Comparison of ENCODE assay signal across 9 cellular contexts in the genomic region with DNA sequence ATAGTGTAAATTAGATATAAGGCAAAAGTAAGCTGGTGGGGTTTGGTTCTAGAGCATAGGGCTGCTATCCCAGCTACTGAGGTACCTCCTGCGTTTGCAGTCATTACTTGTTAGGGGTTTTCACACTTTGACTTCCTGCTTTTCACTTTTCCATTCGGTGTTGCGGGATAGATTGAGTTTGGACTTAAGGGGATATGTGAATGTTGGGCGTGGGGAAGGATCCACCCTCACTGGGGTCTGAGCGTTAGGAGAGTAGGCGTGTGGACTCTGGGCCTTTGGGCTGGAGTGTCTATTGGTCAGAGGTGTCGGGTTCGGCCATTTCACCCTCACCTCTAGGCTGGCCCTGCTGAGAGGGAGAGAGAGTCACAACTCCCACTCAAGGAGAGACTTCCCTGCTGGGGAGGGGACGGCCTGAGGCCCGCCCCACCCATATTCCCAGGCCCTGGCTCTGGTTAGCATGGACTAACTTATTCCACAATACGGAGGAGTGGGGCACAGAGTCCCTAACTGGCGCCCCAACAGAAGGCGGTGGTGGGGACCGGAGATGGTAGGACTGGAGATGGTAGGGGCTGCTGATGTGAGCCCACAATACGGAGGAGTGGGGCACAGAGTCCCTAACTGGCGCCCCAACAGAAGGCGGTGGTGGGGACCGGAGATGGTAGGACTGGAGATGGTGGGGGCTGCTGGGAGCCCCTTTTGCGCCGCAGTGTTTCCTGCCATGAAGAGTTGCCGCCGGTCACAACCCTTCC. TPM values are rescaled to one million over a fixed set of nuclear protein-coding genes. Genes with fewer than 3 reads are reported as not detected.
DNase-seq lines count a peak whose midpoint lies in the region; TF ChIP-seq lines count a peak whose summit lies in the region.
"Had no signal": no experiment of that assay in that cellular context is flagged by ENCODE, and none has a peak within 500 bp of the region (broad histone marks: within the 10 kb centered on the region; RNA-seq: fewer than 3 reads in every experiment).

No MANE protein-coding gene starts in this region.

- H3K4me1 ChIP-seq in MM.1S (ENCODE audit: low read length) = peaks cover 13% of the 10 kb centered on the region
- H3K4me1 ChIP-seq in effector memory CD4-positive, alpha-beta T cell (ENCODE audit: control insufficient read depth, insufficient read depth, low read length, poor library complexity, severe bottlenecking) = peaks cover 27% of the 10 kb centered on the region
- H3K4me1 ChIP-seq in osteoblast (ENCODE audit: insufficient read depth, low read length) = peaks cover 33% of the 10 kb centered on the region

- no peaks in the 10 kb centered on the region for H3K27me3 ChIP-seq in MM.1S (replicated peaks; ENCODE audit: insufficient read depth, low read length)
- no peaks in the 10 kb centered on the region for H3K27me3 ChIP-seq in effector memory CD4-positive, alpha-beta T cell (replicated peaks; ENCODE audit: control insufficient read depth, insufficient read depth, low read length, poor library complexity, severe bottlenecking)
- no peaks in the 10 kb centered on the region for H3K27me3 ChIP-seq in osteoblast (ENCODE audit: insufficient read depth, low read length)

- H3K9me3 ChIP-seq in MM.1S (replicated peaks; ENCODE audit: insufficient read depth, low read length) = no peaks in the 10 kb centered on the region
- H3K9me3 ChIP-seq in effector memory CD4-positive, alpha-beta T cell (ENCODE audit: control insufficient read depth, low read length) = no peaks in the 10 kb centered on the region
- H3K9me3 ChIP-seq in osteoblast (ENCODE audit: low read depth, low read length) = no peaks in the 10 kb centered on the region

- DNase-seq in CD1c-positive myeloid dendritic cell (ENCODE audit: extremely low spot score) = peak; percentile 17
- no peak for DNase-seq in MM.1S
- DNase-seq in effector memory CD4-positive, alpha-beta T cell = no peak
- DNase-seq in osteoblast (ENCODE audit: insufficient read length, low spot score, missing footprints) = no peak
- no peak for DNase-seq in DMS 273 (lab: John Stamatoyannopoulos, UW; ENCODE audit: unreplicated experiment)
- DNase-seq in activated CD4-positive, CD25-positive, alpha-beta regulatory T cell (lab: John Stamatoyannopoulos, UW) = no peak
- DNase-seq in activated gamma-delta T cell (lab: John Stamatoyannopoulos, UW) = no peak
- no peak for DNase-seq in NCI-H774 (lab: John Stamatoyannopoulos, UW)

- no peaks in the 10 kb centered on the region for H3K9me2 ChIP-seq in MM.1S (replicated peaks; ENCODE audit: insufficient read depth, low read length)

- H4K20me1 ChIP-seq in MM.1S (ENCODE audit: insufficient read depth, low read length) = no peaks in the 10 kb centered on the region
- peaks cover 21% of the 10 kb centered on the region for H4K20me1 ChIP-seq in osteoblast (ENCODE audit: insufficient read depth, low read length)

- no peak overlapping the region; the same call in 1 of the 2 replicates for H3K9ac ChIP-seq in MM.1S (ENCODE audit: low read length)

- peak overlapping the region; percentile 88; the same call in 1 of the 2 replicates for H2AFZ ChIP-seq in MM.1S (ENCODE audit: low read length)
- H2AFZ ChIP-seq in osteoblast (ENCODE audit: low read length) = no peak overlapping the region

- H3K4me3 ChIP-seq in MM.1S (ENCODE audit: low read length) (no peak overlapping the region), osteoblast (ENCODE audit: insufficient read depth, low read length) (peak overlapping the region; percentile 93)
- peak overlapping the region; percentile 58 for H3K4me3 ChIP-seq in effector memory CD4-positive, alpha-beta T cell (ENCODE audit: insufficient read depth, low read depth, low read length, poor library complexity, severe bottlenecking)

- H3K27ac ChIP-seq in MM.1S (ENCODE audit: low read length) = no peak overlapping the region
- no peak overlapping the region for H3K27ac ChIP-seq in effector memory CD4-positive, alpha-beta T cell (ENCODE audit: insufficient read depth, low read length, poor library complexity, severe bottlenecking)
- H3K27ac ChIP-seq in osteoblast (ENCODE audit: low read depth, low read length) = no peak overlapping the region

- H3K79me2 ChIP-seq in MM.1S (ENCODE audit: low read length) (peaks cover 32% of the 10 kb centered on the region), osteoblast (ENCODE audit: insufficient read depth, low read length) (peaks cover 32% of the 10 kb centered on the region)

- no peak for TF ChIP-seq CTCF in MM.1S (IDR thresholded peaks at IDR 0.05; ENCODE audit: low read length)
- no peak for TF ChIP-seq CTCF in osteoblast (IDR thresholded peaks at IDR 0.05; ENCODE audit: extremely low read depth, low read depth, low read length)

- H3K4me2 ChIP-seq in MM.1S (ENCODE audit: low read depth, low read length) (peak overlapping the region; percentile 97; the same call in 1 of the 2 replicates), osteoblast (ENCODE audit: insufficient read depth, low read length) (peak overlapping the region; percentile 79)

- H3K36me3 ChIP-seq in MM.1S (replicated peaks; ENCODE audit: insufficient read depth, low read length) = no peaks in the 10 kb centered on the region
- peaks cover under 1% of the 10 kb centered on the region for H3K36me3 ChIP-seq in effector memory CD4-positive, alpha-beta T cell (ENCODE audit: control insufficient read depth, insufficient read depth, low read length)
- peaks cover 4% of the 10 kb centered on the region for H3K36me3 ChIP-seq in osteoblast (ENCODE audit: insufficient read depth, low read length)

- H3F3A ChIP-seq in MM.1S (ENCODE audit: insufficient read depth, low read length) = peaks cover 10% of the 10 kb centered on the region; the same call in 1 of the 2 replicates

RNA-seq across cellular contexts. Expression of gene PTPRA, which starts 1.6 kb away (rescaled TPM):
- 44.2 and 51.0 TPM in 2 replicates for total RNA-seq in osteoblast

RNA-seq across cellular contexts. Expression of gene VPS16, which starts 31.2 kb away (rescaled TPM):
- 36.2 and 40.1 TPM in 2 replicates for total RNA-seq in osteoblast

RNA-seq across cellular contexts. Expression of gene PCED1A, which starts 31.3 kb away (rescaled TPM):
- total RNA-seq in osteoblast = 21.5 and 24.2 TPM in 2 replicates

RNA-seq across cellular contexts. Expression of gene TMEM239, which starts 55.6 kb away (rescaled TPM):
- under 0.01 TPM in 1 of 2 replicates, not detected in the other for total RNA-seq in osteoblast
- total RNA-seq: M059J had no signal

RNA-seq across cellular contexts. Expression of gene C20orf141, which starts 56.9 kb away (rescaled TPM):
- 0.29 and 0.36 TPM in 2 replicates for total RNA-seq in osteoblast
- total RNA-seq: M059J had no signal
